Comparison of ENCODE assay signal across 1 cellular context in the genomic region with DNA sequence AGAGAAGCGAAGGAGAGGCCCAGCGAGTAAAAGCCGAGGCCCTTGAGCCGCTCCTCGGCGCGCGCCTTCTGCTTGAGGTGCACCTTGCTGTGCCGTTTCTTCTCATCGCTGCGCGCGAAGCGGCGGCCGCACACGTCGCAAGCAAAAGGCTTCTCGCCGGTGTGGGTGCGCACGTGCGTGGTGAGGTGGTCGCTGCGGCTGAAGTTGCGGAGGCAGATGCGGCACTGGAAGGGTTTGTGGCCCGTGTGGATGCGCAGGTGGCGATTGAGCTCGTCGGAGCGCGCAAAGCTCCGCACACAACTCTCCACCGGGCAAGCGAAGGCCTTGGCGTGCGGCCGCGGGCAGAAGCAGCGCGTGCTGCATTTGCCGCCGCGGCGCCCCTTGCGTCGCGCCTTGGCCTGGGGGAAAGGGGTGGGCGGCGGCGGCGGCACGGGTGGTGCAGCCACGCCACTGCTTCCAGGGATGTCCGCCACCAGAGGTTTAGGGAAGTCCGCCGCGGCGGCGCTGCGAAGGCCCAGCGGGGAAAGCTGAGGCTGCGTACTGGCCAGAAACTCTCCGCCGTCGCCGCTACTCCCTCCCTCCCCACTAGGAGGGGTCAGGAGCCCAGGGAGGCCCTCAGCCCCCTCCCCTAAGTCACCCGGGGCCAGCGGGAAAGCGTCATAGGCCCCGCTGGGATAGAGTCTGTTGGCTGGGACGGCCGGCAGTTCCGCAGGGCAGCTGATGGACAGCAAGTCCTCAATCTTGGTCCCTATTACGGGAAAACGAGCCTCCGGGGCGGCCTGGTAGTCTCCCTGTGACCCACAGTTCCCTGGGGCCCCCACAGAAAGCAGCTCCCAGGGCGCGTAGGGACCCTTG.
A peak's percentile ranks its signal among the peaks of the same experiment; 100 is the strongest.
TF ChIP-seq lines count a peak whose summit lies in the region.

No MANE protein-coding gene starts in this region.

TF ChIP-seq in HepG2, 621 proteins besides CTCF, POLR2A, EP300 and RAD21 (continues in another document):
- TF ChIP-seq PLRG1 (conservative IDR thresholded peaks at IDR 0.05) = no peak
- TF ChIP-seq NFIC (IDR thresholded peaks at IDR 0.05; ENCODE audit: low read length) = no peak
- TF ChIP-seq, protein P1, sequence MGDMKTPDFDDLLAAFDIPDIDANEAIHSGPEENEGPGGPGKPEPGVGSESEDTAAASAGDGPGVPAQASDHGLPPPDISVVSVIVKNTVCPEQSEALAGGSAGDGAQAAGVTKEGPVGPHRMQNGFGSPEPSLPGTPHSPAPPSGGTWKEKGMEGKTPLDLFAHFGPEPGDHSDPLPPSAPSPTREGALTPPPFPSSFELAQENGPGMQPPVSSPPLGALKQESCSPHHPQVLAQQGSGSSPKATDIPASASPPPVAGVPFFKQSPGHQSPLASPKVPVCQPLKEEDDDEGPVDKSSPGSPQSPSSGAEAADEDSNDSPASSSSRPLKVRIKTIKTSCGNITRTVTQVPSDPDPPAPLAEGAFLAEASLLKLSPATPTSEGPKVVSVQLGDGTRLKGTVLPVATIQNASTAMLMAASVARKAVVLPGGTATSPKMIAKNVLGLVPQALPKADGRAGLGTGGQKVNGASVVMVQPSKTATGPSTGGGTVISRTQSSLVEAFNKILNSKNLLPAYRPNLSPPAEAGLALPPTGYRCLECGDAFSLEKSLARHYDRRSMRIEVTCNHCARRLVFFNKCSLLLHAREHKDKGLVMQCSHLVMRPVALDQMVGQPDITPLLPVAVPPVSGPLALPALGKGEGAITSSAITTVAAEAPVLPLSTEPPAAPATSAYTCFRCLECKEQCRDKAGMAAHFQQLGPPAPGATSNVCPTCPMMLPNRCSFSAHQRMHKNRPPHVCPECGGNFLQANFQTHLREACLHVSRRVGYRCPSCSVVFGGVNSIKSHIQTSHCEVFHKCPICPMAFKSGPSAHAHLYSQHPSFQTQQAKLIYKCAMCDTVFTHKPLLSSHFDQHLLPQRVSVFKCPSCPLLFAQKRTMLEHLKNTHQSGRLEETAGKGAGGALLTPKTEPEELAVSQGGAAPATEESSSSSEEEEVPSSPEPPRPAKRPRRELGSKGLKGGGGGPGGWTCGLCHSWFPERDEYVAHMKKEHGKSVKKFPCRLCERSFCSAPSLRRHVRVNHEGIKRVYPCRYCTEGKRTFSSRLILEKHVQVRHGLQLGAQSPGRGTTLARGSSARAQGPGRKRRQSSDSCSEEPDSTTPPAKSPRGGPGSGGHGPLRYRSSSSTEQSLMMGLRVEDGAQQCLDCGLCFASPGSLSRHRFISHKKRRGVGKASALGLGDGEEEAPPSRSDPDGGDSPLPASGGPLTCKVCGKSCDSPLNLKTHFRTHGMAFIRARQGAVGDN (CRISPR knock-in tag; IDR thresholded peaks at IDR 0.05) = peak; percentile 35
- no peak; the same call in 1 of the 2 replicates for TF ChIP-seq DNMT1 (CRISPR knock-in tag; IDR thresholded peaks at IDR 0.05)
- TF ChIP-seq RBM39 (IDR thresholded peaks at IDR 0.05; ENCODE audit: low read depth, low read length, poor library complexity, severe bottlenecking) = no peak
- no peak for TF ChIP-seq NR2F6 (IDR thresholded peaks at IDR 0.05)
- TF ChIP-seq NR2F6 (CRISPR knock-in tag; IDR thresholded peaks at IDR 0.05) = no peak
- TF ChIP-seq SSRP1 (CRISPR knock-in tag; IDR thresholded peaks at IDR 0.05) = no peak
- TF ChIP-seq BRD4 (CRISPR knock-in tag; IDR thresholded peaks at IDR 0.05) = no peak
- TF ChIP-seq KMT2A (CRISPR knock-in tag; IDR thresholded peaks at IDR 0.05) = no peak
- TF ChIP-seq, protein P2, sequence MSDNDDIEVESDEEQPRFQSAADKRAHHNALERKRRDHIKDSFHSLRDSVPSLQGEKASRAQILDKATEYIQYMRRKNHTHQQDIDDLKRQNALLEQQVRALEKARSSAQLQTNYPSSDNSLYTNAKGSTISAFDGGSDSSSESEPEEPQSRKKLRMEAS (IDR thresholded peaks at IDR 0.05) = 0 out of 2 replicates have a peak, but pooled peaks have one; percentile 24
- TF ChIP-seq, protein P3, sequence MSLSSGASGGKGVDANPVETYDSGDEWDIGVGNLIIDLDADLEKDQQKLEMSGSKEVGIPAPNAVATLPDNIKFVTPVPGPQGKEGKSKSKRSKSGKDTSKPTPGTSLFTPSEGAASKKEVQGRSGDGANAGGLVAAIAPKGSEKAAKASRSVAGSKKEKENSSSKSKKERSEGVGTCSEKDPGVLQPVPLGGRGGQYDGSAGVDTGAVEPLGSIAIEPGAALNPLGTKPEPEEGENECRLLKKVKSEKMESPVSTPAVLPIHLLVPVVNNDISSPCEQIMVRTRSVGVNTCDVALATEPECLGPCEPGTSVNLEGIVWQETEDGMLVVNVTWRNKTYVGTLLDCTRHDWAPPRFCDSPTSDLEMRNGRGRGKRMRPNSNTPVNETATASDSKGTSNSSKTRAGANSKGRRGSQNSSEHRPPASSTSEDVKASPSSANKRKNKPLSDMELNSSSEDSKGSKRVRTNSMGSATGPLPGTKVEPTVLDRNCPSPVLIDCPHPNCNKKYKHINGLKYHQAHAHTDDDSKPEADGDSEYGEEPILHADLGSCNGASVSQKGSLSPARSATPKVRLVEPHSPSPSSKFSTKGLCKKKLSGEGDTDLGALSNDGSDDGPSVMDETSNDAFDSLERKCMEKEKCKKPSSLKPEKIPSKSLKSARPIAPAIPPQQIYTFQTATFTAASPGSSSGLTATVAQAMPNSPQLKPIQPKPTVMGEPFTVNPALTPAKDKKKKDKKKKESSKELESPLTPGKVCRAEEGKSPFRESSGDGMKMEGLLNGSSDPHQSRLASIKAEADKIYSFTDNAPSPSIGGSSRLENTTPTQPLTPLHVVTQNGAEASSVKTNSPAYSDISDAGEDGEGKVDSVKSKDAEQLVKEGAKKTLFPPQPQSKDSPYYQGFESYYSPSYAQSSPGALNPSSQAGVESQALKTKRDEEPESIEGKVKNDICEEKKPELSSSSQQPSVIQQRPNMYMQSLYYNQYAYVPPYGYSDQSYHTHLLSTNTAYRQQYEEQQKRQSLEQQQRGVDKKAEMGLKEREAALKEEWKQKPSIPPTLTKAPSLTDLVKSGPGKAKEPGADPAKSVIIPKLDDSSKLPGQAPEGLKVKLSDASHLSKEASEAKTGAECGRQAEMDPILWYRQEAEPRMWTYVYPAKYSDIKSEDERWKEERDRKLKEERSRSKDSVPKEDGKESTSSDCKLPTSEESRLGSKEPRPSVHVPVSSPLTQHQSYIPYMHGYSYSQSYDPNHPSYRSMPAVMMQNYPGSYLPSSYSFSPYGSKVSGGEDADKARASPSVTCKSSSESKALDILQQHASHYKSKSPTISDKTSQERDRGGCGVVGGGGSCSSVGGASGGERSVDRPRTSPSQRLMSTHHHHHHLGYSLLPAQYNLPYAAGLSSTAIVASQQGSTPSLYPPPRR (CRISPR knock-in tag; IDR thresholded peaks at IDR 0.05; ENCODE audit: borderline replicate concordance) = 0 out of 2 replicates have a peak, but pooled peaks have one; percentile 6
- no peak for TF ChIP-seq ZNF383 (CRISPR knock-in tag; IDR thresholded peaks at IDR 0.05; ENCODE audit: borderline replicate concordance)
- TF ChIP-seq, protein P4, sequence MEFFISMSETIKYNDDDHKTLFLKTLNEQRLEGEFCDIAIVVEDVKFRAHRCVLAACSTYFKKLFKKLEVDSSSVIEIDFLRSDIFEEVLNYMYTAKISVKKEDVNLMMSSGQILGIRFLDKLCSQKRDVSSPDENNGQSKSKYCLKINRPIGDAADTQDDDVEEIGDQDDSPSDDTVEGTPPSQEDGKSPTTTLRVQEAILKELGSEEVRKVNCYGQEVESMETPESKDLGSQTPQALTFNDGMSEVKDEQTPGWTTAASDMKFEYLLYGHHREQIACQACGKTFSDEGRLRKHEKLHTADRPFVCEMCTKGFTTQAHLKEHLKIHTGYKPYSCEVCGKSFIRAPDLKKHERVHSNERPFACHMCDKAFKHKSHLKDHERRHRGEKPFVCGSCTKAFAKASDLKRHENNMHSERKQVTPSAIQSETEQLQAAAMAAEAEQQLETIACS (CRISPR knock-in tag; IDR thresholded peaks at IDR 0.05) = no peak
- TF ChIP-seq ZNF3 (CRISPR knock-in tag; IDR thresholded peaks at IDR 0.05) = no peak
- TF ChIP-seq, protein P5, sequence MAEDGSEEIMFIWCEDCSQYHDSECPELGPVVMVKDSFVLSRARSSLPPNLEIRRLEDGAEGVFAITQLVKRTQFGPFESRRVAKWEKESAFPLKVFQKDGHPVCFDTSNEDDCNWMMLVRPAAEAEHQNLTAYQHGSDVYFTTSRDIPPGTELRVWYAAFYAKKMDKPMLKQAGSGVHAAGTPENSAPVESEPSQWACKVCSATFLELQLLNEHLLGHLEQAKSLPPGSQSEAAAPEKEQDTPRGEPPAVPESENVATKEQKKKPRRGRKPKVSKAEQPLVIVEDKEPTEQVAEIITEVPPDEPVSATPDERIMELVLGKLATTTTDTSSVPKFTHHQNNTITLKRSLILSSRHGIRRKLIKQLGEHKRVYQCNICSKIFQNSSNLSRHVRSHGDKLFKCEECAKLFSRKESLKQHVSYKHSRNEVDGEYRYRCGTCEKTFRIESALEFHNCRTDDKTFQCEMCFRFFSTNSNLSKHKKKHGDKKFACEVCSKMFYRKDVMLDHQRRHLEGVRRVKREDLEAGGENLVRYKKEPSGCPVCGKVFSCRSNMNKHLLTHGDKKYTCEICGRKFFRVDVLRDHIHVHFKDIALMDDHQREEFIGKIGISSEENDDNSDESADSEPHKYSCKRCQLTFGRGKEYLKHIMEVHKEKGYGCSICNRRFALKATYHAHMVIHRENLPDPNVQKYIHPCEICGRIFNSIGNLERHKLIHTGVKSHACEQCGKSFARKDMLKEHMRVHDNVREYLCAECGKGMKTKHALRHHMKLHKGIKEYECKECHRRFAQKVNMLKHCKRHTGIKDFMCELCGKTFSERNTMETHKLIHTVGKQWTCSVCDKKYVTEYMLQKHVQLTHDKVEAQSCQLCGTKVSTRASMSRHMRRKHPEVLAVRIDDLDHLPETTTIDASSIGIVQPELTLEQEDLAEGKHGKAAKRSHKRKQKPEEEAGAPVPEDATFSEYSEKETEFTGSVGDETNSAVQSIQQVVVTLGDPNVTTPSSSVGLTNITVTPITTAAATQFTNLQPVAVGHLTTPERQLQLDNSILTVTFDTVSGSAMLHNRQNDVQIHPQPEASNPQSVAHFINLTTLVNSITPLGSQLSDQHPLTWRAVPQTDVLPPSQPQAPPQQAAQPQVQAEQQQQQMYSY (CRISPR knock-in tag; IDR thresholded peaks at IDR 0.05) = no peak
- no peak for TF ChIP-seq PHF8 (CRISPR knock-in tag; IDR thresholded peaks at IDR 0.05)
- no peak for TF ChIP-seq NFIB (CRISPR knock-in tag; IDR thresholded peaks at IDR 0.05; ENCODE audit: borderline replicate concordance)
- TF ChIP-seq ZNF543 (CRISPR knock-in tag; IDR thresholded peaks at IDR 0.05) = no peak
- TF ChIP-seq ZNF670 (CRISPR knock-in tag; IDR thresholded peaks at IDR 0.05; ENCODE audit: borderline replicate concordance) = no peak
- TF ChIP-seq, protein P6, sequence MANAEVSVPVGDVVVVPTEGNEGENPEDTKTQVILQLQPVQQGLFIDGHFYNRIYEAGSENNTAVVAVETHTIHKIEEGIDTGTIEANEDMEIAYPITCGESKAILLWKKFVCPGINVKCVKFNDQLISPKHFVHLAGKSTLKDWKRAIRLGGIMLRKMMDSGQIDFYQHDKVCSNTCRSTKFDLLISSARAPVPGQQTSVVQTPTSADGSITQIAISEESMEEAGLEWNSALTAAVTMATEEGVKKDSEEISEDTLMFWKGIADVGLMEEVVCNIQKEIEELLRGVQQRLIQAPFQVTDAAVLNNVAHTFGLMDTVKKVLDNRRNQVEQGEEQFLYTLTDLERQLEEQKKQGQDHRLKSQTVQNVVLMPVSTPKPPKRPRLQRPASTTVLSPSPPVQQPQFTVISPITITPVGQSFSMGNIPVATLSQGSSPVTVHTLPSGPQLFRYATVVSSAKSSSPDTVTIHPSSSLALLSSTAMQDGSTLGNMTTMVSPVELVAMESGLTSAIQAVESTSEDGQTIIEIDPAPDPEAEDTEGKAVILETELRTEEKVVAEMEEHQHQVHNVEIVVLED (CRISPR knock-in tag; IDR thresholded peaks at IDR 0.05; ENCODE audit: borderline replicate concordance) = no peak
- TF ChIP-seq ZMYM3 (CRISPR knock-in tag; IDR thresholded peaks at IDR 0.05) = no peak
- TF ChIP-seq ELF1 (CRISPR knock-in tag; IDR thresholded peaks at IDR 0.05) = no peak
- TF ChIP-seq ZNF879 (CRISPR knock-in tag; IDR thresholded peaks at IDR 0.05) = 0 out of 2 replicates have a peak, but pooled peaks have one; percentile 10
- TF ChIP-seq, protein P7, sequence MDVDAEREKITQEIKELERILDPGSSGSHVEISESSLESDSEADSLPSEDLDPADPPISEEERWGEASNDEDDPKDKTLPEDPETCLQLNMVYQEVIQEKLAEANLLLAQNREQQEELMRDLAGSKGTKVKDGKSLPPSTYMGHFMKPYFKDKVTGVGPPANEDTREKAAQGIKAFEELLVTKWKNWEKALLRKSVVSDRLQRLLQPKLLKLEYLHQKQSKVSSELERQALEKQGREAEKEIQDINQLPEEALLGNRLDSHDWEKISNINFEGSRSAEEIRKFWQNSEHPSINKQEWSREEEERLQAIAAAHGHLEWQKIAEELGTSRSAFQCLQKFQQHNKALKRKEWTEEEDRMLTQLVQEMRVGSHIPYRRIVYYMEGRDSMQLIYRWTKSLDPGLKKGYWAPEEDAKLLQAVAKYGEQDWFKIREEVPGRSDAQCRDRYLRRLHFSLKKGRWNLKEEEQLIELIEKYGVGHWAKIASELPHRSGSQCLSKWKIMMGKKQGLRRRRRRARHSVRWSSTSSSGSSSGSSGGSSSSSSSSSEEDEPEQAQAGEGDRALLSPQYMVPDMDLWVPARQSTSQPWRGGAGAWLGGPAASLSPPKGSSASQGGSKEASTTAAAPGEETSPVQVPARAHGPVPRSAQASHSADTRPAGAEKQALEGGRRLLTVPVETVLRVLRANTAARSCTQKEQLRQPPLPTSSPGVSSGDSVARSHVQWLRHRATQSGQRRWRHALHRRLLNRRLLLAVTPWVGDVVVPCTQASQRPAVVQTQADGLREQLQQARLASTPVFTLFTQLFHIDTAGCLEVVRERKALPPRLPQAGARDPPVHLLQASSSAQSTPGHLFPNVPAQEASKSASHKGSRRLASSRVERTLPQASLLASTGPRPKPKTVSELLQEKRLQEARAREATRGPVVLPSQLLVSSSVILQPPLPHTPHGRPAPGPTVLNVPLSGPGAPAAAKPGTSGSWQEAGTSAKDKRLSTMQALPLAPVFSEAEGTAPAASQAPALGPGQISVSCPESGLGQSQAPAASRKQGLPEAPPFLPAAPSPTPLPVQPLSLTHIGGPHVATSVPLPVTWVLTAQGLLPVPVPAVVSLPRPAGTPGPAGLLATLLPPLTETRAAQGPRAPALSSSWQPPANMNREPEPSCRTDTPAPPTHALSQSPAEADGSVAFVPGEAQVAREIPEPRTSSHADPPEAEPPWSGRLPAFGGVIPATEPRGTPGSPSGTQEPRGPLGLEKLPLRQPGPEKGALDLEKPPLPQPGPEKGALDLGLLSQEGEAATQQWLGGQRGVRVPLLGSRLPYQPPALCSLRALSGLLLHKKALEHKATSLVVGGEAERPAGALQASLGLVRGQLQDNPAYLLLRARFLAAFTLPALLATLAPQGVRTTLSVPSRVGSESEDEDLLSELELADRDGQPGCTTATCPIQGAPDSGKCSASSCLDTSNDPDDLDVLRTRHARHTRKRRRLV (CRISPR knock-in tag; IDR thresholded peaks at IDR 0.05) = no peak
- no peak for TF ChIP-seq MAF1 (CRISPR knock-in tag; IDR thresholded peaks at IDR 0.05; ENCODE audit: borderline replicate concordance)
- TF ChIP-seq ZNF83 (CRISPR knock-in tag; IDR thresholded peaks at IDR 0.05; ENCODE audit: borderline replicate concordance) = no peak
- TF ChIP-seq, protein P8, sequence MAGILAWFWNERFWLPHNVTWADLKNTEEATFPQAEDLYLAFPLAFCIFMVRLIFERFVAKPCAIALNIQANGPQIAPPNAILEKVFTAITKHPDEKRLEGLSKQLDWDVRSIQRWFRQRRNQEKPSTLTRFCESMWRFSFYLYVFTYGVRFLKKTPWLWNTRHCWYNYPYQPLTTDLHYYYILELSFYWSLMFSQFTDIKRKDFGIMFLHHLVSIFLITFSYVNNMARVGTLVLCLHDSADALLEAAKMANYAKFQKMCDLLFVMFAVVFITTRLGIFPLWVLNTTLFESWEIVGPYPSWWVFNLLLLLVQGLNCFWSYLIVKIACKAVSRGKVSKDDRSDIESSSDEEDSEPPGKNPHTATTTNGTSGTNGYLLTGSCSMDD (CRISPR knock-in tag; IDR thresholded peaks at IDR 0.05) = 0 out of 2 replicates have a peak, but pooled peaks have one; percentile 5
- 0 out of 2 replicates have a peak, but pooled peaks have one; percentile 2 for TF ChIP-seq ZNF296 (CRISPR knock-in tag; conservative IDR thresholded peaks at IDR 0.05)
